ENCODE assay signal across 24 cellular contexts in the genomic region with DNA sequence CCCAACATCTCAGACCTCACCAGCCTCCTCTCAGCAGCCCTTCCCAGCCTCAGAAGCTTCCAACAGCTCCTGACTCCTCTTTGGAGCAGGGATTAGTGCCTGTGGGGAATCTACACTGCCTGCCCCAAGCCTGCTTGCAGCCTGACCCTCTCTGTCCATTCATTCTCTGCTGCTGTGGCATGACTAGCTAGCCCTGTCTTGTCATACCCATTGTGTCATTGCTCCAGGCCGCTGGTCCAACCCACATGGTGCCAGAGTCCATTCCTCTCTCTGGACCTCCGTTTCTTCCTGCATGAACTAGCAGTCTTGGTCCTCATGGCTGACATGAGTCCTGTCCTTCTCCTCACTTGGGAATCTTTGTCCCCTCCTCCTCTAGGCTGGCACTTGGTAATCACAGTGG. TPM values are rescaled to one million over a fixed set of nuclear protein-coding genes. Genes with fewer than 3 reads are reported as not detected.
A peak's percentile ranks its signal among the peaks of the same experiment; 100 is the strongest.
DNase-seq lines count a peak whose midpoint lies in the region; ATAC-seq, FAIRE-seq and TF ChIP-seq lines count a peak whose summit lies in the region.
"Had no signal": no experiment of that assay in that cellular context is flagged by ENCODE, and none has a peak within 500 bp of the region (broad histone marks: within the 10 kb centered on the region; RNA-seq: fewer than 3 reads in every experiment).

No MANE protein-coding gene starts in this region.

- no peak overlapping the region for H4K12ac ChIP-seq in trophoblast cell (ENCODE audit: low read depth, low read length)

- H2AFZ ChIP-seq in trophoblast cell (ENCODE audit: insufficient read depth, low read length, poor library complexity), result no peak overlapping the region

- H3K23ac ChIP-seq in trophoblast cell (ENCODE audit: low read length), result no peak overlapping the region

- H3K4ac ChIP-seq in trophoblast cell (ENCODE audit: low read depth, low read length), result no peak overlapping the region

- no peak overlapping the region for H3K18ac ChIP-seq in trophoblast cell (ENCODE audit: low read length)

- H3K27ac ChIP-seq in Peyer's patch (peak overlapping the region in 1 of 4 donors; percentile 18), trophoblast cell (ENCODE audit: low read depth, low read length) (no peak overlapping the region)
- H3K27ac ChIP-seq: HL-60 had no signal

- no peaks in the 10 kb centered on the region for H3K27me3 ChIP-seq in Peyer's patch
- no peaks in the 10 kb centered on the region for H3K27me3 ChIP-seq in trophoblast cell (ENCODE audit: insufficient read depth, low read length)

- H3K79me2 ChIP-seq in trophoblast cell (ENCODE audit: control insufficient read depth, insufficient read depth, low read length, poor library complexity), result no peaks in the 10 kb centered on the region

- intact Hi-C loops in CD14-positive monocyte (cut with micrococcal nuclease) (no loop called here), posterior vena cava (cut with DNase I) (no loop called here)

- no CpG with 5 or more reads among the region's 2 CpGs for WGBS in trophoblast cell (ENCODE audit: extremely low coverage, insufficient coverage, insufficient read length)

- FAIRE-seq in GM12892 (lab: Jason Lieb, UNC), result no peak
- FAIRE-seq: A204.1, GM12891 had no signal

- no peaks in the 10 kb centered on the region for H3K36me3 ChIP-seq in Peyer's patch
- no peaks in the 10 kb centered on the region for H3K36me3 ChIP-seq in trophoblast cell (ENCODE audit: control insufficient read depth in 1 of 2, insufficient read depth in 2 of 2, low read length in 2 of 2)
- H3K36me3 ChIP-seq: HAP-1 had no signal

- peaks cover 0 to 8% (median 6%) of the 10 kb centered on the region in 7 donors for H3K9me3 Mint-ChIP-seq in CD14-positive monocyte

- H3K9me3 ChIP-seq in Peyer's patch, result no peaks in the 10 kb centered on the region
- H3K9me3 ChIP-seq in trophoblast cell (ENCODE audit: insufficient read depth, low read depth, low read length), result peaks cover 6% of the 10 kb centered on the region
- H3K9me3 ChIP-seq: HAP-1 had no signal

- peak; percentile 64 for ATAC-seq in left lobe of liver
- ATAC-seq in GM18502 (IDR thresholded peaks at IDR 0.05; ENCODE audit: poor library complexity, unreplicated experiment), result no peak
- ATAC-seq: PC-3 had no signal

- H3K4me3 Mint-ChIP-seq in CD14-positive monocyte, result no peak overlapping the region
- H3K4me3 Mint-ChIP-seq: CD4-positive, alpha-beta memory T cell; IgD-negative memory B cell had no signal

- H4K91ac ChIP-seq in trophoblast cell (ENCODE audit: low read depth, low read length), result no peak overlapping the region

- H3K14ac ChIP-seq in trophoblast cell (ENCODE audit: low read length), result no peak overlapping the region

- no peak overlapping the region for H3K9ac ChIP-seq in trophoblast cell (ENCODE audit: low read length)

- H3K4me2 ChIP-seq in trophoblast cell (ENCODE audit: low read length), result no peak overlapping the region

- no peak overlapping the region for H2BK120ac ChIP-seq in trophoblast cell (ENCODE audit: insufficient read depth, low read length, poor library complexity)

- no peaks in the 10 kb centered on the region for H3K36me3 Mint-ChIP-seq in CD14-positive monocyte
- H3K36me3 Mint-ChIP-seq: CD4-positive, alpha-beta memory T cell; IgD-negative memory B cell had no signal

- H2AK5ac ChIP-seq in trophoblast cell (ENCODE audit: low read length), result no peak overlapping the region

- H3K4me1 ChIP-seq in Peyer's patch, result peaks cover 0 to 4% (median 0%) of the 10 kb centered on the region in 4 donors
- peaks cover 0 to 7% of the 10 kb centered on the region in 2 experiments for H3K4me1 ChIP-seq in trophoblast cell (ENCODE audit: control insufficient read depth in 1 of 2, insufficient read depth in 2 of 2, low read length in 2 of 2)
- H3K4me1 ChIP-seq: HAP-1 had no signal

- H2BK5ac ChIP-seq in trophoblast cell (ENCODE audit: low read depth, low read length, poor library complexity), result no peak overlapping the region

- TF ChIP-seq CTCF in CD14-positive monocyte (IDR thresholded peaks at IDR 0.05) (no peak), Peyer's patch (IDR thresholded peaks at IDR 0.05) (peak in 1 of 6 experiments; percentile 7)

- peaks cover 15 to 37% (median 19%) of the 10 kb centered on the region in 3 donors for H3K27me3 Mint-ChIP-seq in CD14-positive monocyte (ENCODE audit: low read depth in 3 of 3)

- peaks cover 9% of the 10 kb centered on the region for H3K4me1 Mint-ChIP-seq in CD14-positive monocyte
- H3K4me1 Mint-ChIP-seq: CD4-positive, alpha-beta memory T cell had no signal

- no peak overlapping the region for H3K4me3 ChIP-seq in Peyer's patch
- H3K4me3 ChIP-seq in trophoblast cell (ENCODE audit: low read depth, low read length), result no peak overlapping the region
- H3K4me3 ChIP-seq: HAP-1 had no signal

- DNase-seq in CD14-positive monocyte (ENCODE audit: low spot score) (peak; percentile 9), Peyer's patch (peak in 2 of 3 donors; percentile 64 to 65), left lobe of liver (ENCODE audit: low spot score) (peak; percentile 46), posterior vena cava (ENCODE audit: low spot score) (peak; percentile 37), GM12892 (ENCODE audit: insufficient read length) (no peak), trophoblast cell (no peak)
- DNase-seq in activated CD4-positive, CD25-positive, alpha-beta regulatory T cell treated with anti-CD3 and anti-CD28 coated beads, Interleukin-2, amount 50 U/mL, for 72 hours, result no peak
- DNase-seq: Calu3; CD4-positive, alpha-beta memory T cell; DMS53; Kasumi-1; MM.1S; NCI-H1092; NCI-H1436 treated with DMSO at 0.1 percent for 48 hours; NCI-H2029; NCI-H345; NCI-H526; PC-3 had no signal

- H3K27ac Mint-ChIP-seq in CD14-positive monocyte, result no peak overlapping the region

- no peak overlapping the region for H2BK12ac ChIP-seq in trophoblast cell (ENCODE audit: low read length)

- peak in 1 of 2 donors; percentile 22 for TF ChIP-seq POLR2A in Peyer's patch (IDR thresholded peaks at IDR 0.05)
- TF ChIP-seq POLR2A in GM12892 (IDR thresholded peaks at IDR 0.05; ENCODE audit: low read depth, low read length), result no peak

- no peak overlapping the region for H4K8ac ChIP-seq in trophoblast cell (ENCODE audit: low read depth, low read length)

- H3K79me1 ChIP-seq in trophoblast cell (ENCODE audit: low read length), result no peaks in the 10 kb centered on the region

RNA-seq across cellular contexts. Expression of gene RXRA, which starts 12.8 kb away (rescaled TPM):
- polyA plus RNA-seq in CD14-positive monocyte, result 10 to 100 TPM; 15.8 to 23.2 TPM
- total RNA-seq in Peyer's patch (10 to 100 TPM; 54.5 to 83.6 (median 65.4) TPM), left lobe of liver (163 TPM), posterior vena cava (10 to 100 TPM; 41.5 to 44.7 TPM)
- polyA plus RNA-seq in GM12892 (2012; ENCODE audit: missing spikeins), result 19.7 TPM
- polyA plus RNA-seq in trophoblast cell (2013), result 31.7 and 33.2 TPM in 2 replicates

Comparison
In these comparisons a context has a peak if more than half of its experiments do, and no peak if none do; other contexts are left out.
1. DNase-seq: peak in CD14-positive monocyte (single experiment), Peyer's patch (2 of 3), left lobe of liver (single experiment) and posterior vena cava (single experiment); none in GM12892 (single experiment), trophoblast cell (0 of 2) and activated CD4-positive, CD25-positive, alpha-beta regulatory T cell treated with anti-CD3 and anti-CD28 coated beads, Interleukin-2, amount 50 U/mL, for 72 hours (single experiment).